In genomic region chr1:98988906-98989603, GRCh38 we compare ENCODE assay signal across 17 cellular contexts. TPM values are rescaled to one million over a fixed set of nuclear protein-coding genes. Genes with fewer than 3 reads are reported as not detected.
A peak's percentile ranks its signal among the peaks of the same experiment; 100 is the strongest.
DNase-seq lines count a peak whose midpoint lies in the region; ATAC-seq and TF ChIP-seq lines count a peak whose summit lies in the region.
"Had no signal": no experiment of that assay in that cellular context is flagged by ENCODE, and none has a peak within 500 bp of the region (broad histone marks: within the 10 kb centered on the region; RNA-seq: fewer than 3 reads in every experiment).

No MANE protein-coding gene starts in this region.

- peak overlapping the region; percentile 32; the same call in 1 of the 2 replicates for H2AFZ ChIP-seq in GM23248

- intact Hi-C loops in tibial artery (cut with DNase I; ENCODE audit: low total_unique reads) = no loop called here

- H3K4me3 Mint-ChIP-seq in naive thymus-derived CD8-positive, alpha-beta T cell = no peak overlapping the region
- no peak overlapping the region for H3K4me3 Mint-ChIP-seq in HFFc6
- H3K4me3 Mint-ChIP-seq: activated naive CD4-positive, alpha-beta T cell treated with anti-CD3 and anti-CD28 coated beads, Interleukin-2, amount 10 ng/mL, durations not matched to agents 7 days and 5 days; stimulated activated naive CD8-positive, alpha-beta T cell treated with anti-CD3 and anti-CD28 coated beads, Interleukin-15, Interleukin-2, amounts not matched to agents 100 ng/mL and 50 ng/mL, for 24 hours had no signal

- H3K36me3 Mint-ChIP-seq in naive thymus-derived CD8-positive, alpha-beta T cell = peaks cover 0 to 2% (median 0%) of the 10 kb centered on the region in 3 donors
- H3K36me3 Mint-ChIP-seq in HFFc6 (ENCODE audit: low read depth) = no peaks in the 10 kb centered on the region
- H3K36me3 Mint-ChIP-seq: activated naive CD4-positive, alpha-beta T cell treated with anti-CD3 and anti-CD28 coated beads, Interleukin-2, amount 10 ng/mL, durations not matched to agents 7 days and 5 days had no signal

- peaks cover 0 to 4% (median 0%) of the 10 kb centered on the region in 9 donors for H3K9me3 Mint-ChIP-seq in naive thymus-derived CD8-positive, alpha-beta T cell
- H3K9me3 Mint-ChIP-seq in HFFc6 = no peaks in the 10 kb centered on the region
- H3K9me3 Mint-ChIP-seq: activated naive CD4-positive, alpha-beta T cell treated with anti-CD3 and anti-CD28 coated beads, Interleukin-2, amount 10 ng/mL, durations not matched to agents 7 days and 5 days; stimulated activated naive CD8-positive, alpha-beta T cell treated with anti-CD3 and anti-CD28 coated beads, Interleukin-15, Interleukin-2, amounts not matched to agents 100 ng/mL and 50 ng/mL, for 24 hours had no signal

- H3K27ac Mint-ChIP-seq in naive thymus-derived CD8-positive, alpha-beta T cell = no peak overlapping the region
- H3K27ac Mint-ChIP-seq in HFFc6 = no peak overlapping the region
- H3K27ac Mint-ChIP-seq: activated naive CD4-positive, alpha-beta T cell treated with anti-CD3 and anti-CD28 coated beads, Interleukin-2, amount 10 ng/mL, durations not matched to agents 7 days and 5 days; stimulated activated naive CD8-positive, alpha-beta T cell treated with anti-CD3 and anti-CD28 coated beads, Interleukin-15, Interleukin-2, amounts not matched to agents 100 ng/mL and 50 ng/mL, for 24 hours had no signal

- POLR2A ChIA-PET in naive thymus-derived CD8-positive, alpha-beta T cell (lab: Charles Lee) = no interaction called here

- TF ChIP-seq CTCF in tibial artery (IDR thresholded peaks at IDR 0.05) = no peak
- no peak for TF ChIP-seq CTCF in HFFc6 (IDR thresholded peaks at IDR 0.05)

- H3K4me3 ChIP-seq in GM23248 (no peak overlapping the region), tibial artery (no peak overlapping the region)
- H3K4me3 ChIP-seq: ovary, Peyer's patch had no signal

- H3K9me3 ChIP-seq in GM23248 (ENCODE audit: low read depth) = no peaks in the 10 kb centered on the region
- H3K9me3 ChIP-seq in tibial artery = no peaks in the 10 kb centered on the region
- H3K9me3 ChIP-seq: ovary, Peyer's patch had no signal

- peaks cover 4 to 9% (median 7%) of the 10 kb centered on the region in 4 donors for H3K4me1 Mint-ChIP-seq in naive thymus-derived CD8-positive, alpha-beta T cell
- peaks cover 32% of the 10 kb centered on the region for H3K4me1 Mint-ChIP-seq in HFFc6 (ENCODE audit: low read depth)

- no peaks in the 10 kb centered on the region for H4K20me1 ChIP-seq in GM23248 (ENCODE audit: insufficient read depth)

- DNase-seq in GM23248 (no peak), kidney tubule cell (ENCODE audit: low spot score) (peak; percentile 85), tibial artery (no peak), HFFc6 (no peak)
- no peak for DNase-seq in activated effector memory CD4-positive, alpha-beta T cell treated with Interleukin-2 at 50 U/mL for 16 hours
- no peak for DNase-seq in naive thymus-derived CD8-positive, alpha-beta T cell
- DNase-seq: activated naive CD4-positive, alpha-beta T cell treated with anti-CD3 and anti-CD28 coated beads, Interleukin-2, amount 10 ng/mL, durations not matched to agents 7 days and 5 days; foreskin keratinocyte; MM.1S; NCI-H2029 treated with DMSO at 0.1 percent for 48 hours; ovary; Peyer's patch; WERI-Rb-1 had no signal

- no peak overlapping the region for H3K4me2 ChIP-seq in GM23248 (ENCODE audit: unreplicated experiment)

- no peaks in the 10 kb centered on the region for H3K27me3 ChIP-seq in GM23248 (replicated peaks; ENCODE audit: insufficient read depth)
- no peaks in the 10 kb centered on the region for H3K27me3 ChIP-seq in tibial artery
- H3K27me3 ChIP-seq: foreskin keratinocyte, ovary, Peyer's patch had no signal

- H3K36me3 ChIP-seq in GM23248 (ENCODE audit: low read depth) (no peaks in the 10 kb centered on the region), tibial artery (no peaks in the 10 kb centered on the region)
- H3K36me3 ChIP-seq: ovary, Peyer's patch, WERI-Rb-1 had no signal

- in situ Hi-C loops in GM23248 (cut with MboI) = no loop called here

- H3K79me2 ChIP-seq in GM23248 (ENCODE audit: insufficient read depth) = no peaks in the 10 kb centered on the region

- H3K27ac ChIP-seq in GM23248 (no peak overlapping the region), tibial artery (no peak overlapping the region)
- H3K27ac ChIP-seq: foreskin keratinocyte, ovary, Peyer's patch, WERI-Rb-1 had no signal

- 71% methylated on average over 3 of the region's 3 CpGs for WGBS in GM23248 (ENCODE audit: low coverage in 1 of 2, low lambda C conversion rate in 2 of 2, missing lambda C conversion rate in 2 of 2), 2 experiments

- peak; percentile 91 for ATAC-seq in GM18861 (IDR thresholded peaks at IDR 0.05; ENCODE audit: unreplicated experiment)
- ATAC-seq in HG03460 (IDR thresholded peaks at IDR 0.05; ENCODE audit: unreplicated experiment) = peak; percentile 59
- ATAC-seq in naive thymus-derived CD8-positive, alpha-beta T cell = no peak
- ATAC-seq: foreskin keratinocyte had no signal

- peaks cover 19% of the 10 kb centered on the region; the same call in 1 of the 2 replicates for H3F3A ChIP-seq in GM23248 (ENCODE audit: insufficient read depth)

- H3K4me1 ChIP-seq in GM23248 (ENCODE audit: insufficient read depth) (peaks cover 25% of the 10 kb centered on the region), tibial artery (no peaks in the 10 kb centered on the region)
- H3K4me1 ChIP-seq: Peyer's patch had no signal

- no peaks in the 10 kb centered on the region; the same call in none of the 2 replicates for H3K9me2 ChIP-seq in GM23248 (ENCODE audit: insufficient read depth)

- peaks cover 0 to 2% (median 0%) of the 10 kb centered on the region in 5 donors for H3K27me3 Mint-ChIP-seq in naive thymus-derived CD8-positive, alpha-beta T cell
- H3K27me3 Mint-ChIP-seq in HFFc6 (ENCODE audit: insufficient read depth) = peaks cover 2% of the 10 kb centered on the region; the same call in 1 of the 2 replicates
- H3K27me3 Mint-ChIP-seq: activated naive CD4-positive, alpha-beta T cell treated with anti-CD3 and anti-CD28 coated beads, Interleukin-2, amount 10 ng/mL, durations not matched to agents 7 days and 5 days; stimulated activated naive CD8-positive, alpha-beta T cell treated with anti-CD3 and anti-CD28 coated beads, Interleukin-15, Interleukin-2, amounts not matched to agents 100 ng/mL and 50 ng/mL, for 24 hours had no signal

- H3K9ac ChIP-seq in GM23248 = no peak overlapping the region

RNA-seq across cellular contexts. Expression of gene PLPPR5, which starts 15.6 kb away (rescaled TPM):
- total RNA-seq in GM23248 (2014; rRNA removed; shearing (Covaris generic)) = not detected in 2 replicates
- not detected in 2 replicates for polyA plus RNA-seq in GM23248 (2016; fragmentation: Nextera tagmentation; extraction: Ambion mirVana)
- total RNA-seq in naive thymus-derived CD8-positive, alpha-beta T cell = not detected
- polyA plus RNA-seq in naive thymus-derived CD8-positive, alpha-beta T cell = not detected
- total RNA-seq in HFFc6 (2021; fragmentation: NEBNext Ultra II Directional; extraction: Animal tissue kit (Norgen Biotek cat#: 25700)) = under 1 TPM in 2 of 6 experiments, not detected in 4; 0.05 to 0.19 TPM
- total RNA-seq: cardiac septum, ovary, Peyer's patch had no signal
- polyA plus RNA-seq: ovary had no signal

Comparison
In these comparisons a context has a peak if more than half of its experiments do, and no peak if none do; other contexts are left out.
1. ATAC-seq: peak in GM18861 (single experiment) and HG03460 (single experiment); none in naive thymus-derived CD8-positive, alpha-beta T cell (0 of 2).